Comparison of ENCODE assay signal across 17 cellular contexts in genomic region chr2:86048383-86048701, GRCh38.
"Had no signal": no experiment of that assay in that cellular context is flagged by ENCODE, and none has a peak within 500 bp of the region (broad histone marks: within the 10 kb centered on the region; RNA-seq: fewer than 3 reads in every experiment).

No MANE protein-coding gene starts in this region.

- H3K4me3 Mint-ChIP-seq: dendritic cell treated with granulocyte-macrophage colony-stimulating factor and Interleukin-4, amounts not matched to agents 40 ng/mL and 50 ng/mL, for 4 days; effector memory CD8-positive, alpha-beta T cell; naive thymus-derived CD4-positive, alpha-beta T cell; nephron progenitor cell; stimulated activated naive B cell treated with anti-CD40 and anti-IgM and Interleukin-4, amounts not matched to agents 10 μg/mL and 1 μg/mL and 100 μg/mL, for 72 hours; stimulated activated naive CD8-positive, alpha-beta T cell treated with anti-CD3 and anti-CD28 coated beads, Interleukin-15, amount 100 ng/mL, for 72 hours had no signal

- H3K4me1 ChIP-seq: gastrocnemius medialis, testis, transverse colon had no signal

- H3K9me3 Mint-ChIP-seq: dendritic cell treated with granulocyte-macrophage colony-stimulating factor and Interleukin-4, amounts not matched to agents 40 ng/mL and 50 ng/mL, for 4 days; effector memory CD8-positive, alpha-beta T cell; naive thymus-derived CD4-positive, alpha-beta T cell; nephron progenitor cell; stimulated activated naive B cell treated with anti-CD40 and anti-IgM and Interleukin-4, amounts not matched to agents 10 μg/mL and 1 μg/mL and 100 μg/mL, for 72 hours; stimulated activated naive CD8-positive, alpha-beta T cell treated with anti-CD3 and anti-CD28 coated beads, Interleukin-15, amount 100 ng/mL, for 72 hours had no signal

- H3K9me3 ChIP-seq: esophagus muscularis mucosa, gastrocnemius medialis, testis, transverse colon had no signal

- H3K4me3 ChIP-seq: esophagus muscularis mucosa, gastrocnemius medialis, skin epidermis, testis, transverse colon had no signal

- FAIRE-seq: colon had no signal

- DNase-seq: effector memory CD8-positive, alpha-beta T cell; gastrocnemius medialis; hippocampal formation; left ventricle myocardium superior; naive thymus-derived CD4-positive, alpha-beta T cell; nephron progenitor cell; stimulated activated CD4-positive, alpha-beta T cell treated with anti-CD3 and anti-CD28 coated beads, Interleukin-2, amount 100 ng/mL, for 24 hours; stimulated activated CD4-positive, alpha-beta T cell treated with anti-CD3 and anti-CD28 coated beads, Interleukin-4, amount 100 ng/mL, for 4 hours; stimulated activated naive B cell treated with anti-CD40 and anti-IgM and Interleukin-4, amounts not matched to agents 10 μg/mL and 1 μg/mL and 100 μg/mL, for 72 hours; stimulated activated naive CD8-positive, alpha-beta T cell treated with anti-CD3 and anti-CD28 coated beads, Interleukin-15, amount 100 ng/mL, for 72 hours; testis; transverse colon had no signal

- H3K27me3 Mint-ChIP-seq: dendritic cell treated with granulocyte-macrophage colony-stimulating factor and Interleukin-4, amounts not matched to agents 40 ng/mL and 50 ng/mL, for 4 days; effector memory CD8-positive, alpha-beta T cell; naive thymus-derived CD4-positive, alpha-beta T cell; stimulated activated naive B cell treated with anti-CD40 and anti-IgM and Interleukin-4, amounts not matched to agents 10 μg/mL and 1 μg/mL and 100 μg/mL, for 72 hours; stimulated activated naive CD8-positive, alpha-beta T cell treated with anti-CD3 and anti-CD28 coated beads, Interleukin-15, amount 100 ng/mL, for 72 hours had no signal

- H3K27me3 ChIP-seq: esophagus muscularis mucosa, gastrocnemius medialis, testis, transverse colon had no signal

- H3K27ac Mint-ChIP-seq: dendritic cell treated with granulocyte-macrophage colony-stimulating factor and Interleukin-4, amounts not matched to agents 40 ng/mL and 50 ng/mL, for 4 days; nephron progenitor cell; stimulated activated naive B cell treated with anti-CD40 and anti-IgM and Interleukin-4, amounts not matched to agents 10 μg/mL and 1 μg/mL and 100 μg/mL, for 72 hours had no signal

- H3K4me1 Mint-ChIP-seq: nephron progenitor cell; stimulated activated naive CD8-positive, alpha-beta T cell treated with anti-CD3 and anti-CD28 coated beads, Interleukin-15, amount 100 ng/mL, for 72 hours had no signal

- H3K27ac ChIP-seq: epithelial cell of prostate, gastrocnemius medialis, skin epidermis, testis, transverse colon had no signal
